1 cellular context compared by ENCODE assay signal in genomic region chr6:31666337-31666960, GRCh38.
TF ChIP-seq lines count a peak whose summit lies in the region.

No MANE protein-coding gene starts in this region.

TF ChIP-seq in H1, 55 proteins besides CTCF, POLR2A, EP300 and RAD21:
- TF ChIP-seq KDM1A (IDR thresholded peaks at IDR 0.05; ENCODE audit: borderline replicate concordance, low read length) (no peak), RXRA (IDR thresholded peaks at IDR 0.05; ENCODE audit: insufficient read depth, low read depth, low read length) (no peak), SAP30 (IDR thresholded peaks at IDR 0.05; ENCODE audit: insufficient read depth, insufficient replicate concordance, low read length) (peak; percentile 22), ZNF274 (IDR thresholded peaks at IDR 0.05; ENCODE audit: borderline replicate concordance, extremely low read depth, low read length) (no peak)
